ENCODE assay signal across 8 cellular contexts in genomic region chr6:52049252-52050050, GRCh38. TPM values are rescaled to one million over a fixed set of nuclear protein-coding genes. Genes with fewer than 3 reads are reported as not detected.
DNase-seq lines count a peak whose midpoint lies in the region; ATAC-seq, FAIRE-seq and TF ChIP-seq lines count a peak whose summit lies in the region.

No MANE protein-coding gene starts in this region.

- H3K4me3 ChIP-seq in fibroblast of mammary gland (ENCODE audit: control insufficient read depth, low read depth, low read length), result no peak overlapping the region
- no peak overlapping the region for H3K4me3 ChIP-seq in lower leg skin (ENCODE audit: low read depth, poor library complexity, severe bottlenecking)

- ATAC-seq in GM21528 (IDR thresholded peaks at IDR 0.05; ENCODE audit: low FRiP score, unreplicated experiment), result no peak

- DNase-seq in AG09319 (ENCODE audit: extremely low read depth, low read depth) (no peak), GM12892 (ENCODE audit: insufficient read length) (no peak), HTR-8/SVneo (ENCODE audit: insufficient read length, low spot score) (peak; percentile 22), SHP77 (lab: John Stamatoyannopoulos, UW) (peak; percentile 18 to 30), fibroblast of mammary gland (ENCODE audit: low read depth) (peak; percentile 51), renal cortical epithelial cell (ENCODE audit: low read depth) (peak; percentile 69), lower leg skin (ENCODE audit: low spot score in 2 of 2) (no peak)

- TF ChIP-seq CTCF in AG09319 (IDR thresholded peaks at IDR 0.05; ENCODE audit: low read depth, low read length) (peak; percentile 69), fibroblast of mammary gland (conservative IDR thresholded peaks at IDR 0.05; ENCODE audit: control insufficient read depth, insufficient read depth, low read depth, low read length) (peak; percentile 75), lower leg skin (IDR thresholded peaks at IDR 0.05) (no peak)

- intact Hi-C loops in lower leg skin (cut with DNase I; ENCODE audit: low total_unique reads), result no loop called here

- no peak for TF ChIP-seq POLR2A in GM12892 (IDR thresholded peaks at IDR 0.05; ENCODE audit: low read depth, low read length)
- TF ChIP-seq POLR2A in lower leg skin (IDR thresholded peaks at IDR 0.05), result no peak

- FAIRE-seq in GM12892 (lab: Jason Lieb, UNC), result peak; percentile 74
- FAIRE-seq in HTR-8/SVneo (lab: Jason Lieb, UNC), result no peak

- WGBS in lower leg skin, 2 donors, result 38 to 43% methylated on average over 3 of the region's 3 CpGs

RNA-seq across cellular contexts. Expression of gene PKHD1, which starts 38.0 kb away (rescaled TPM):
- 0.02 TPM for polyA plus RNA-seq in GM12892 (2012; ENCODE audit: missing spikeins)
- 14.1 and 67.1 TPM in 2 replicates for total RNA-seq in renal cortical epithelial cell
- under 1 TPM in 3 of 4 donors, not detected in 1; 0.04 to 0.32 (median 0.22) TPM for total RNA-seq in lower leg skin

Comparison
In these comparisons a context has a peak if more than half of its experiments do, and no peak if none do; other contexts are left out.
1. DNase-seq: peak in HTR-8/SVneo (single experiment), SHP77 (2 of 2), fibroblast of mammary gland (single experiment) and renal cortical epithelial cell (single experiment); none in AG09319 (single experiment), GM12892 (single experiment) and lower leg skin (0 of 2).
2. CTCF ChIP-seq: peak in AG09319 (single experiment) and fibroblast of mammary gland (single experiment); none in lower leg skin (0 of 3).
3. RNA of gene PKHD1, which starts 38.0 kb away (total RNA-seq): 14.1 to 67.1 TPM in renal cortical epithelial cell; 0.04 to 0.32 TPM in lower leg skin; every median in the first group is over 10 times any median in the second.